ENCODE assay signal across 1 cellular context in the genomic region with DNA sequence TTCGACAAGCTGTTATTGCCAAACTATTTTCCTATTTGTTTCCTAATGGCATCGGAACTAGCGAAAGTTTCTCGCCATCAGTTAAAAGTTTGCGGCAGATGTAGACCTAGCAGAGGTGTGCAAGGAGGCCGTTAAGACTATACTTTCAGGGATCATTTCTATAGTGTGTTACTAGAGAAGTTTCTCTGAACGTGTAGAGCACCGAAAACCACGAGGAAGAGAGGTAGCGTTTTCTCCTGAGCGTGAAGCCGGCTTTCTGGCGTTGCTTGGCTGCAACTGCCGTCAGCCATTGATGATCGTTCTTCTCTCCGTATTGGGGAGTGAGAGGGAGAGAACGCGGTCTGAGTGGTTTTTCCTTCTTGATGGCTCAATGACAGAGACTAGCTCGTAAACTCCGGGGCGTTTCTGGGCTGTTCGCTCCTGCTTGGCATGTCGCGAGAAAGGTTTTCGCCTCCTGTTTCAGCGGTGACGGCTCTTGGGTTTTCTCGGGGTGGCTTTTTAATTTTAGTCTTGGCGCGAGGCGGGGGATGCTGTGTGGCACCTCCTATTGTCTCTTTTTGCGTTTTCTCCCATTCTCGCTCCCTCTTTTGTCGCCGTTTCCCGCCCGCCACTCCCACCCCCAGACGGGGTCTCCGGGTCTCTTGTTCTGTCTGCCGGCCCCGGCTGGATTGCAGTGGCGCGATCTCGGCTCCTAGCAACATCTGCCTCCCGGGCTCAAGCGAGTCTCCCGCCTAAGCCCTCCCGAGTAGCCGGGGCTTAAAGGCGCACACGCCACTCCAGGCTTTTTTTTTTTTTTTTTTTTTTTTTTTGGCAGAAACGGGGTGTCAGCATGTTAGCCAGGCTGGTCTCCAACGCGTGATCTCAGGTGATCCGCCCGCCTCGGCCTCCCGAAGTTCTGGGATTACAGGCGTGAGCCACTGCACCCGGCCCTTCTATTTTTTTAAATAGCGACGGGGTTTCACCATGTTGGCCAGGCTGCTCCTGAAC.
TF ChIP-seq lines count a peak whose summit lies in the region.
"Not testable (repeated sequence)": the region's sequence is repeated elsewhere in the genome, so short reads cannot be mapped to it uniquely, and the experiment has no call there.

No MANE protein-coding gene starts in this region.

TF ChIP-seq in HepG2, 621 proteins besides CTCF, POLR2A, EP300 and RAD21 (continues in another document):
- TF ChIP-seq, protein P1, sequence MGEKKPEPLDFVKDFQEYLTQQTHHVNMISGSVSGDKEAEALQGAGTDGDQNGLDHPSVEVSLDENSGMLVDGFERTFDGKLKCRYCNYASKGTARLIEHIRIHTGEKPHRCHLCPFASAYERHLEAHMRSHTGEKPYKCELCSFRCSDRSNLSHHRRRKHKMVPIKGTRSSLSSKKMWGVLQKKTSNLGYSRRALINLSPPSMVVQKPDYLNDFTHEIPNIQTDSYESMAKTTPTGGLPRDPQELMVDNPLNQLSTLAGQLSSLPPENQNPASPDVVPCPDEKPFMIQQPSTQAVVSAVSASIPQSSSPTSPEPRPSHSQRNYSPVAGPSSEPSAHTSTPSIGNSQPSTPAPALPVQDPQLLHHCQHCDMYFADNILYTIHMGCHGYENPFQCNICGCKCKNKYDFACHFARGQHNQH (CRISPR knock-in tag; IDR thresholded peaks at IDR 0.05) = peak; percentile 41; the same call in 1 of the 2 replicates
- 0 out of 2 replicates have a peak, but pooled peaks have one; percentile 36 for TF ChIP-seq MIXL1 (CRISPR knock-in tag; IDR thresholded peaks at IDR 0.05)
- TF ChIP-seq FOSL2 (CRISPR knock-in tag; IDR thresholded peaks at IDR 0.05) = 0 out of 2 replicates have a peak, but pooled peaks have one; percentile 14
- TF ChIP-seq RXRB (CRISPR knock-in tag; IDR thresholded peaks at IDR 0.05; ENCODE audit: borderline replicate concordance) = 0 out of 2 replicates have a peak, but pooled peaks have one; percentile 41
- 0 out of 2 replicates have a peak, but pooled peaks have one; percentile 31 for TF ChIP-seq ERF (CRISPR knock-in tag; IDR thresholded peaks at IDR 0.05)
- TF ChIP-seq NFKBIZ (CRISPR knock-in tag; IDR thresholded peaks at IDR 0.05) = 0 out of 2 replicates have a peak, but pooled peaks have one; percentile 53
- 0 out of 2 replicates have a peak, but pooled peaks have one; percentile 40 for TF ChIP-seq NKX3-1 (CRISPR knock-in tag; IDR thresholded peaks at IDR 0.05)
- peak; percentile 65; the same call in 1 of the 2 replicates for TF ChIP-seq IRF2 (CRISPR knock-in tag; IDR thresholded peaks at IDR 0.05)
- peak; percentile 51; the same call in 1 of the 2 replicates for TF ChIP-seq THAP11 (CRISPR knock-in tag; IDR thresholded peaks at IDR 0.05)
- TF ChIP-seq KDM4B (CRISPR knock-in tag; IDR thresholded peaks at IDR 0.05) = 0 out of 2 replicates have a peak, but pooled peaks have one; percentile 41
- peak; percentile 62 for TF ChIP-seq SOX13 (IDR thresholded peaks at IDR 0.05)
- TF ChIP-seq SOX13 (CRISPR knock-in tag; conservative IDR thresholded peaks at IDR 0.05 in 1 of 2, IDR thresholded peaks at IDR 0.05 in 1 of 2) = peak in 1 of 2 experiments; percentile 22; a peak in 1 of 4 replicates
- TF ChIP-seq RARA (CRISPR knock-in tag; IDR thresholded peaks at IDR 0.05) = 0 out of 2 replicates have a peak, but pooled peaks have one; percentile 29
- TF ChIP-seq, protein P2, sequence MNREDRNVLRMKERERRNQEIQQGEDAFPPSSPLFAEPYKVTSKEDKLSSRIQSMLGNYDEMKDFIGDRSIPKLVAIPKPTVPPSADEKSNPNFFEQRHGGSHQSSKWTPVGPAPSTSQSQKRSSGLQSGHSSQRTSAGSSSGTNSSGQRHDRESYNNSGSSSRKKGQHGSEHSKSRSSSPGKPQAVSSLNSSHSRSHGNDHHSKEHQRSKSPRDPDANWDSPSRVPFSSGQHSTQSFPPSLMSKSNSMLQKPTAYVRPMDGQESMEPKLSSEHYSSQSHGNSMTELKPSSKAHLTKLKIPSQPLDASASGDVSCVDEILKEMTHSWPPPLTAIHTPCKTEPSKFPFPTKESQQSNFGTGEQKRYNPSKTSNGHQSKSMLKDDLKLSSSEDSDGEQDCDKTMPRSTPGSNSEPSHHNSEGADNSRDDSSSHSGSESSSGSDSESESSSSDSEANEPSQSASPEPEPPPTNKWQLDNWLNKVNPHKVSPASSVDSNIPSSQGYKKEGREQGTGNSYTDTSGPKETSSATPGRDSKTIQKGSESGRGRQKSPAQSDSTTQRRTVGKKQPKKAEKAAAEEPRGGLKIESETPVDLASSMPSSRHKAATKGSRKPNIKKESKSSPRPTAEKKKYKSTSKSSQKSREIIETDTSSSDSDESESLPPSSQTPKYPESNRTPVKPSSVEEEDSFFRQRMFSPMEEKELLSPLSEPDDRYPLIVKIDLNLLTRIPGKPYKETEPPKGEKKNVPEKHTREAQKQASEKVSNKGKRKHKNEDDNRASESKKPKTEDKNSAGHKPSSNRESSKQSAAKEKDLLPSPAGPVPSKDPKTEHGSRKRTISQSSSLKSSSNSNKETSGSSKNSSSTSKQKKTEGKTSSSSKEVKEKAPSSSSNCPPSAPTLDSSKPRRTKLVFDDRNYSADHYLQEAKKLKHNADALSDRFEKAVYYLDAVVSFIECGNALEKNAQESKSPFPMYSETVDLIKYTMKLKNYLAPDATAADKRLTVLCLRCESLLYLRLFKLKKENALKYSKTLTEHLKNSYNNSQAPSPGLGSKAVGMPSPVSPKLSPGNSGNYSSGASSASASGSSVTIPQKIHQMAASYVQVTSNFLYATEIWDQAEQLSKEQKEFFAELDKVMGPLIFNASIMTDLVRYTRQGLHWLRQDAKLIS (CRISPR knock-in tag; IDR thresholded peaks at IDR 0.05) = 0 out of 2 replicates have a peak, but pooled peaks have one; percentile 77
- TF ChIP-seq, protein P3, sequence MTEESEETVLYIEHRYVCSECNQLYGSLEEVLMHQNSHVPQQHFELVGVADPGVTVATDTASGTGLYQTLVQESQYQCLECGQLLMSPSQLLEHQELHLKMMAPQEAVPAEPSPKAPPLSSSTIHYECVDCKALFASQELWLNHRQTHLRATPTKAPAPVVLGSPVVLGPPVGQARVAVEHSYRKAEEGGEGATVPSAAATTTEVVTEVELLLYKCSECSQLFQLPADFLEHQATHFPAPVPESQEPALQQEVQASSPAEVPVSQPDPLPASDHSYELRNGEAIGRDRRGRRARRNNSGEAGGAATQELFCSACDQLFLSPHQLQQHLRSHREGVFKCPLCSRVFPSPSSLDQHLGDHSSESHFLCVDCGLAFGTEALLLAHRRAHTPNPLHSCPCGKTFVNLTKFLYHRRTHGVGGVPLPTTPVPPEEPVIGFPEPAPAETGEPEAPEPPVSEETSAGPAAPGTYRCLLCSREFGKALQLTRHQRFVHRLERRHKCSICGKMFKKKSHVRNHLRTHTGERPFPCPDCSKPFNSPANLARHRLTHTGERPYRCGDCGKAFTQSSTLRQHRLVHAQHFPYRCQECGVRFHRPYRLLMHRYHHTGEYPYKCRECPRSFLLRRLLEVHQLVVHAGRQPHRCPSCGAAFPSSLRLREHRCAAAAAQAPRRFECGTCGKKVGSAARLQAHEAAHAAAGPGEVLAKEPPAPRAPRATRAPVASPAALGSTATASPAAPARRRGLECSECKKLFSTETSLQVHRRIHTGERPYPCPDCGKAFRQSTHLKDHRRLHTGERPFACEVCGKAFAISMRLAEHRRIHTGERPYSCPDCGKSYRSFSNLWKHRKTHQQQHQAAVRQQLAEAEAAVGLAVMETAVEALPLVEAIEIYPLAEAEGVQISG (CRISPR knock-in tag; IDR thresholded peaks at IDR 0.05) = 0 out of 2 replicates have a peak, but pooled peaks have one; percentile 31
- TF ChIP-seq, protein P4, sequence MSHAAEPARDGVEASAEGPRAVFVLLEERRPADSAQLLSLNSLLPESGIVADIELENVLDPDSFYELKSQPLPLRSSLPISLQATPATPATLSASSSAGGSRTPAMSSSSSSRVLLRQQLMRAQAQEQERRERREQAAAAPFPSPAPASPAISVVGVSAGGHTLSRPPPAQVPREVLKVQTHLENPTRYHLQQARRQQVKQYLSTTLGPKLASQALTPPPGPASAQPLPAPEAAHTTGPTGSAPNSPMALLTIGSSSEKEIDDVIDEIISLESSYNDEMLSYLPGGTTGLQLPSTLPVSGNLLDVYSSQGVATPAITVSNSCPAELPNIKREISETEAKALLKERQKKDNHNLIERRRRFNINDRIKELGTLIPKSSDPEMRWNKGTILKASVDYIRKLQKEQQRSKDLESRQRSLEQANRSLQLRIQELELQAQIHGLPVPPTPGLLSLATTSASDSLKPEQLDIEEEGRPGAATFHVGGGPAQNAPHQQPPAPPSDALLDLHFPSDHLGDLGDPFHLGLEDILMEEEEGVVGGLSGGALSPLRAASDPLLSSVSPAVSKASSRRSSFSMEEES (CRISPR knock-in tag; IDR thresholded peaks at IDR 0.05) = 0 out of 2 replicates have a peak, but pooled peaks have one; percentile 36
- TF ChIP-seq, protein P5, sequence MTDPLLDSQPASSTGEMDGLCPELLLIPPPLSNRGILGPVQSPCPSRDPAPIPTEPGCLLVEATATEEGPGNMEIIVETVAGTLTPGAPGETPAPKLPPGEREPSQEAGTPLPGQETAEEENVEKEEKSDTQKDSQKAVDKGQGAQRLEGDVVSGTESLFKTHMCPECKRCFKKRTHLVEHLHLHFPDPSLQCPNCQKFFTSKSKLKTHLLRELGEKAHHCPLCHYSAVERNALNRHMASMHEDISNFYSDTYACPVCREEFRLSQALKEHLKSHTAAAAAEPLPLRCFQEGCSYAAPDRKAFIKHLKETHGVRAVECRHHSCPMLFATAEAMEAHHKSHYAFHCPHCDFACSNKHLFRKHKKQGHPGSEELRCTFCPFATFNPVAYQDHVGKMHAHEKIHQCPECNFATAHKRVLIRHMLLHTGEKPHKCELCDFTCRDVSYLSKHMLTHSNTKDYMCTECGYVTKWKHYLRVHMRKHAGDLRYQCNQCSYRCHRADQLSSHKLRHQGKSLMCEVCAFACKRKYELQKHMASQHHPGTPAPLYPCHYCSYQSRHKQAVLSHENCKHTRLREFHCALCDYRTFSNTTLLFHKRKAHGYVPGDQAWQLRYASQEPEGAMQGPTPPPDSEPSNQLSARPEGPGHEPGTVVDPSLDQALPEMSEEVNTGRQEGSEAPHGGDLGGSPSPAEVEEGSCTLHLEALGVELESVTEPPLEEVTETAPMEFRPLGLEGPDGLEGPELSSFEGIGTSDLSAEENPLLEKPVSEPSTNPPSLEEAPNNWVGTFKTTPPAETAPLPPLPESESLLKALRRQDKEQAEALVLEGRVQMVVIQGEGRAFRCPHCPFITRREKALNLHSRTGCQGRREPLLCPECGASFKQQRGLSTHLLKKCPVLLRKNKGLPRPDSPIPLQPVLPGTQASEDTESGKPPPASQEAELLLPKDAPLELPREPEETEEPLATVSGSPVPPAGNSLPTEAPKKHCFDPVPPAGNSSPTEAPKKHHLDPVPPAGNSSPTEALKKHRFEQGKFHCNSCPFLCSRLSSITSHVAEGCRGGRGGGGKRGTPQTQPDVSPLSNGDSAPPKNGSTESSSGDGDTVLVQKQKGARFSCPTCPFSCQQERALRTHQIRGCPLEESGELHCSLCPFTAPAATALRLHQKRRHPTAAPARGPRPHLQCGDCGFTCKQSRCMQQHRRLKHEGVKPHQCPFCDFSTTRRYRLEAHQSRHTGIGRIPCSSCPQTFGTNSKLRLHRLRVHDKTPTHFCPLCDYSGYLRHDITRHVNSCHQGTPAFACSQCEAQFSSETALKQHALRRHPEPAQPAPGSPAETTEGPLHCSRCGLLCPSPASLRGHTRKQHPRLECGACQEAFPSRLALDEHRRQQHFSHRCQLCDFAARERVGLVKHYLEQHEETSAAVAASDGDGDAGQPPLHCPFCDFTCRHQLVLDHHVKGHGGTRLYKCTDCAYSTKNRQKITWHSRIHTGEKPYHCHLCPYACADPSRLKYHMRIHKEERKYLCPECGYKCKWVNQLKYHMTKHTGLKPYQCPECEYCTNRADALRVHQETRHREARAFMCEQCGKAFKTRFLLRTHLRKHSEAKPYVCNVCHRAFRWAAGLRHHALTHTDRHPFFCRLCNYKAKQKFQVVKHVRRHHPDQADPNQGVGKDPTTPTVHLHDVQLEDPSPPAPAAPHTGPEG (CRISPR knock-in tag; IDR thresholded peaks at IDR 0.05) = 0 out of 2 replicates have a peak, but pooled peaks have one; percentile 29
- peak; percentile 84 for TF ChIP-seq GATA4 (IDR thresholded peaks at IDR 0.05; ENCODE audit: borderline replicate concordance, low read depth)
- TF ChIP-seq, protein P6, sequence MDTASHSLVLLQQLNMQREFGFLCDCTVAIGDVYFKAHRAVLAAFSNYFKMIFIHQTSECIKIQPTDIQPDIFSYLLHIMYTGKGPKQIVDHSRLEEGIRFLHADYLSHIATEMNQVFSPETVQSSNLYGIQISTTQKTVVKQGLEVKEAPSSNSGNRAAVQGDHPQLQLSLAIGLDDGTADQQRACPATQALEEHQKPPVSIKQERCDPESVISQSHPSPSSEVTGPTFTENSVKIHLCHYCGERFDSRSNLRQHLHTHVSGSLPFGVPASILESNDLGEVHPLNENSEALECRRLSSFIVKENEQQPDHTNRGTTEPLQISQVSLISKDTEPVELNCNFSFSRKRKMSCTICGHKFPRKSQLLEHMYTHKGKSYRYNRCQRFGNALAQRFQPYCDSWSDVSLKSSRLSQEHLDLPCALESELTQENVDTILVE (CRISPR knock-in tag; IDR thresholded peaks at IDR 0.05) = 0 out of 2 replicates have a peak, but pooled peaks have one; percentile 38
- 0 out of 2 replicates have a peak, but pooled peaks have one; percentile 17 for TF ChIP-seq CREM (IDR thresholded peaks at IDR 0.05)
- TF ChIP-seq CREM (CRISPR knock-in tag; IDR thresholded peaks at IDR 0.05); SP1 (IDR thresholded peaks at IDR 0.05): not testable (repeated sequence)
- 0 out of 2 replicates have a peak, but pooled peaks have one; percentile 26 for TF ChIP-seq SP1 (CRISPR knock-in tag; IDR thresholded peaks at IDR 0.05)
- 0 out of 2 replicates have a peak, but pooled peaks have one; percentile 33 for TF ChIP-seq SOX5 (CRISPR knock-in tag; IDR thresholded peaks at IDR 0.05; ENCODE audit: borderline replicate concordance)
- TF ChIP-seq ZSCAN9 (CRISPR knock-in tag; IDR thresholded peaks at IDR 0.05; ENCODE audit: borderline replicate concordance) = 0 out of 2 replicates have a peak, but pooled peaks have one; percentile 44
- TF ChIP-seq, protein P7, sequence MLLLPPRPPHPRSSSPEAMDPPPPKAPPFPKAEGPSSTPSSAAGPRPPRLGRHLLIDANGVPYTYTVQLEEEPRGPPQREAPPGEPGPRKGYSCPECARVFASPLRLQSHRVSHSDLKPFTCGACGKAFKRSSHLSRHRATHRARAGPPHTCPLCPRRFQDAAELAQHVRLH (CRISPR knock-in tag; IDR thresholded peaks at IDR 0.05; ENCODE audit: borderline replicate concordance, low read depth) = 0 out of 2 replicates have a peak, but pooled peaks have one; percentile 32
- peak in 1 of 2 experiments; percentile 48; a peak in 1 of 4 replicates for TF ChIP-seq KLF16 (CRISPR knock-in tag; IDR thresholded peaks at IDR 0.05)
- TF ChIP-seq ELF3 (CRISPR knock-in tag; IDR thresholded peaks at IDR 0.05) = 0 out of 2 replicates have a peak, but pooled peaks have one; percentile 32
- TF ChIP-seq MED1 (CRISPR knock-in tag; IDR thresholded peaks at IDR 0.05) = peak; percentile 62
- TF ChIP-seq ZNF331 (CRISPR knock-in tag; IDR thresholded peaks at IDR 0.05) = peak; percentile 49; the same call in 1 of the 2 replicates
- TF ChIP-seq CBX1 (IDR thresholded peaks at IDR 0.05; ENCODE audit: low read depth) = peak; percentile 85
